In the genomic region with DNA sequence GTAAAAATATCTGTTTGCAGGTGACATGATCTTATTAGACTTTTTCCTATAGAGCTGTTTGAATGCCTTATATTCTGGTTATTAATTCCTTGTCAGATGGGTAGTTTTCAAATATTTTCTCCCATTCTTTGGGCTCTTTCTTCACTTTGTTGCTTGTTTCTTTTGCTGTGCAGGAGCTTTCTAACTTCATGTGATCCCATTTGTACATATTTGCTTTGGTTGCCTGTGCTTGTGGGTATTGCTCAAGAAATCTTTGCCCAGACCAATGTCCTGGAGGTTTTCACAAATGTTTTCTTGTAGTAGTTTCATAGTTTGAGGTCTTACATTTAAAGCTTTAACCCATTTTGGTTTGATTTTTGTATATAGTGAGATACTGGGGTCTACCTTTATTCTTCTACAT, we compare ENCODE assay signal across 1 cellular context.
TF ChIP-seq lines count a peak whose summit lies in the region.

No MANE protein-coding gene starts in this region.

TF ChIP-seq in liver, 16 proteins besides CTCF, POLR2A, EP300 and RAD21 (continued from another document):
- TF ChIP-seq YY1 (IDR thresholded peaks at IDR 0.05), result no peak
TF ChIP-seq in liver: peak in this region for 3.
